In the genomic region with DNA sequence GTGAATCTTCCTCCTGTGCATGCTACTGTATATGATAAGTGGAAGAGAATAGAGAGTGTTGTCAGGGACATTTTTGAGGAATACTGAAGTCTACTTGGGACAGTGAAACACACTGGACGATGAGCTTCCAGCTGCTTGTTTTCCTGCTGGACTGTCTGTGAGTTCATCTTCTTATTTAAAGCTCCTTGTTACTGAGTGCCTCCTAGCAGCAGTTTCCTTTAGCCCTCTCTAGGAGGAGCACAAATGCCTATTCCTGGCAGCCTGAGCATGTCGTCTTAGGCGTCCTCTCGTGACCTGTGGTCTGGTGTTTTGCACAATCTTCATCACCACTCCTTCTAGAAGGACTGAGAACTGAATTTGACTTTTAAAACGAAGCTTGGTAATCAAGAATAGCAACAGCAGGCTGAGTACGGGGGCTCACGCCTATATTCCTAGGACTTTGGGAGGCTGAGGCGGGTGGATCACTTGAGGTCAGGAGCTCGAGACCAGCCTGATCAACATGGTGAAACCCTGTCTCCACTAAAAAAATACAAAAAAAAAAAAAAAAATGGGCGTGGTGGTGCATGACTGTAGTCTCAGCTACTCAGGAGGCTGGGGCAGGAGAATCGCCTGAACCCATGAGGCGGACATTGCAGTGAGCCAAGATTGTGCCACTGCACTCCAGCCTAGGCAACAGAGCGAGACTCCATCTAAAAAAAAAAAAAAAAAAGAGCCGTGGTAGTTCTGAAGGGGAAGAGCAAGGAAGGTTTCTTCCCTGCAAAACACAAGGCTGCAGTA, we compare ENCODE assay signal across 8 cellular contexts. TPM values are rescaled to one million over a fixed set of nuclear protein-coding genes. Genes with fewer than 3 reads are reported as not detected.
DNase-seq lines count a peak whose midpoint lies in the region; ATAC-seq and TF ChIP-seq lines count a peak whose summit lies in the region.

No MANE protein-coding gene starts in this region.

- peak overlapping the region in 3 of 4 donors; percentile 50 to 66 (median 57) for H3K27ac ChIP-seq in gastroesophageal sphincter

- no peak for TF ChIP-seq EP300 in gastroesophageal sphincter (IDR thresholded peaks at IDR 0.05)

- peaks cover 0 to 17% (median 5%) of the 10 kb centered on the region in 3 donors for H3K4me1 ChIP-seq in gastroesophageal sphincter

- no peaks in the 10 kb centered on the region for H3K36me3 ChIP-seq in gastroesophageal sphincter

- ATAC-seq in GM18520 (IDR thresholded peaks at IDR 0.05; ENCODE audit: unreplicated experiment) (peak; percentile 35), HG02970 (IDR thresholded peaks at IDR 0.05; ENCODE audit: low FRiP score, unreplicated experiment) (peak; percentile 60), gastroesophageal sphincter (peak; percentile 92)

- TF ChIP-seq POLR2A in gastroesophageal sphincter (IDR thresholded peaks at IDR 0.05): no peak

- no peaks in the 10 kb centered on the region for H3K27me3 ChIP-seq in gastroesophageal sphincter

- WGBS in gastroesophageal sphincter (ENCODE audit: low coverage in 1 of 2), 2 donors: 10 to 18% methylated on average over 2 to 7 of the region's 14 CpGs

- TF ChIP-seq CTCF in gastroesophageal sphincter (IDR thresholded peaks at IDR 0.05): peak in 1 of 4 experiments; percentile 22

- DNase-seq in AG08395 (ENCODE audit: low spot score) (peak; percentile 84), OCI-M1 (lab: John Stamatoyannopoulos, UW) (peak; percentile 94), skeletal muscle cell (ENCODE audit: low read depth) (peak; percentile 70), NCI-H748 (lab: John Stamatoyannopoulos, UW; ENCODE audit: unreplicated experiment) (no peak), COLO829 (ENCODE audit: low spot score) (no peak)

- H3K4me3 ChIP-seq in gastroesophageal sphincter: no peak overlapping the region
- H3K4me3 ChIP-seq in skeletal muscle cell (ENCODE audit: low read depth, low read length): no peak overlapping the region

- no peaks in the 10 kb centered on the region for H3K9me3 ChIP-seq in gastroesophageal sphincter

RNA-seq across cellular contexts. Expression of a gene that starts 44.0 kb away (rescaled TPM):
- total RNA-seq in gastroesophageal sphincter: 10 to 100 TPM in 1 of 4 donors, 1 to 10 TPM in 3; 4.4 to 17.2 (median 5.9) TPM

Comparison
In these comparisons a context has a peak if more than half of its experiments do, and no peak if none do; other contexts are left out.
1. DNase-seq: peak in AG08395 (single experiment), OCI-M1 (single experiment) and skeletal muscle cell (single experiment); none in NCI-H748 (single experiment) and COLO829 (single experiment).
2. ATAC-seq: peak in every context shown above with its lines; median percentile 92 in gastroesophageal sphincter; 60 in HG02970; 35 in GM18520.